Comparison of ENCODE assay signal across 1 cellular context in the genomic region with DNA sequence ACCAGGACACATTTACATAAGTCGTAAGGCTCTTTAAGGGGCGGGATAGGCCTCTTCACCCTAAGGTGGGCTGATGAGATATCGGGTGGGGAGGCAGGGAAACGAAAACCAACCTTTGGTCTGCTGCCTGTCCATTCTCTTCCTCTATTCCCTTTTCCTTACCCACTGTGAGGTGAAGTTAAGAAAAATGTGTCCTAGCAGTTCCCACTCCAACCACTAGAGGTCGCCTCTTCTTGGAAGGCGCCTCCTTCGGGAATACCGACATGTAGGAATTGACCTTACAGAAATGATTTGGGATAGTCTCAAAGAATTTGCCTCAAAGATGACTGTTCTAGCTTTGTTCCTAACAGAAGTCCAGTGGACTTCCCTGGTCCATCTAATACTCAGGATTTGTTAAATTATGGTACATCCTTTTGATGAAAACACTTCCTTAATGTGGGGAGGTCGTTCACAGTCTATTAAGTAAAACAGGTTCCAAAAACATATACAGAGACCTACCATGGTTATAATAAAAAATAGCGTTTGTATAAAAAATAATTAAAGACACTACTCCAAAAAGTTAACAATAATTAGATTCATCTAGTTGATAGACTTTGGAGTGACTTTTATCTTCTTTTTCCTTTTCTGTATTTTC.
TF ChIP-seq lines count a peak whose summit lies in the region.

No MANE protein-coding gene starts in this region.

TF ChIP-seq in HepG2, 621 proteins besides CTCF, POLR2A, EP300 and RAD21:
- TF ChIP-seq ZMYM4 (CRISPR knock-in tag; IDR thresholded peaks at IDR 0.05), result no peak
- no peak for TF ChIP-seq GZF1 (CRISPR knock-in tag; IDR thresholded peaks at IDR 0.05)
- peak; percentile 40 for TF ChIP-seq TEAD3 (CRISPR knock-in tag; optimal IDR thresholded peaks at IDR 0.05; ENCODE audit: borderline replicate concordance)
- TF ChIP-seq STAG1 (CRISPR knock-in tag; IDR thresholded peaks at IDR 0.05), result peak; percentile 52; the same call in 1 of the 2 replicates
- 0 out of 2 replicates have a peak, but pooled peaks have one; percentile 43 for TF ChIP-seq IRF2 (CRISPR knock-in tag; IDR thresholded peaks at IDR 0.05)
- TF ChIP-seq, protein P1, sequence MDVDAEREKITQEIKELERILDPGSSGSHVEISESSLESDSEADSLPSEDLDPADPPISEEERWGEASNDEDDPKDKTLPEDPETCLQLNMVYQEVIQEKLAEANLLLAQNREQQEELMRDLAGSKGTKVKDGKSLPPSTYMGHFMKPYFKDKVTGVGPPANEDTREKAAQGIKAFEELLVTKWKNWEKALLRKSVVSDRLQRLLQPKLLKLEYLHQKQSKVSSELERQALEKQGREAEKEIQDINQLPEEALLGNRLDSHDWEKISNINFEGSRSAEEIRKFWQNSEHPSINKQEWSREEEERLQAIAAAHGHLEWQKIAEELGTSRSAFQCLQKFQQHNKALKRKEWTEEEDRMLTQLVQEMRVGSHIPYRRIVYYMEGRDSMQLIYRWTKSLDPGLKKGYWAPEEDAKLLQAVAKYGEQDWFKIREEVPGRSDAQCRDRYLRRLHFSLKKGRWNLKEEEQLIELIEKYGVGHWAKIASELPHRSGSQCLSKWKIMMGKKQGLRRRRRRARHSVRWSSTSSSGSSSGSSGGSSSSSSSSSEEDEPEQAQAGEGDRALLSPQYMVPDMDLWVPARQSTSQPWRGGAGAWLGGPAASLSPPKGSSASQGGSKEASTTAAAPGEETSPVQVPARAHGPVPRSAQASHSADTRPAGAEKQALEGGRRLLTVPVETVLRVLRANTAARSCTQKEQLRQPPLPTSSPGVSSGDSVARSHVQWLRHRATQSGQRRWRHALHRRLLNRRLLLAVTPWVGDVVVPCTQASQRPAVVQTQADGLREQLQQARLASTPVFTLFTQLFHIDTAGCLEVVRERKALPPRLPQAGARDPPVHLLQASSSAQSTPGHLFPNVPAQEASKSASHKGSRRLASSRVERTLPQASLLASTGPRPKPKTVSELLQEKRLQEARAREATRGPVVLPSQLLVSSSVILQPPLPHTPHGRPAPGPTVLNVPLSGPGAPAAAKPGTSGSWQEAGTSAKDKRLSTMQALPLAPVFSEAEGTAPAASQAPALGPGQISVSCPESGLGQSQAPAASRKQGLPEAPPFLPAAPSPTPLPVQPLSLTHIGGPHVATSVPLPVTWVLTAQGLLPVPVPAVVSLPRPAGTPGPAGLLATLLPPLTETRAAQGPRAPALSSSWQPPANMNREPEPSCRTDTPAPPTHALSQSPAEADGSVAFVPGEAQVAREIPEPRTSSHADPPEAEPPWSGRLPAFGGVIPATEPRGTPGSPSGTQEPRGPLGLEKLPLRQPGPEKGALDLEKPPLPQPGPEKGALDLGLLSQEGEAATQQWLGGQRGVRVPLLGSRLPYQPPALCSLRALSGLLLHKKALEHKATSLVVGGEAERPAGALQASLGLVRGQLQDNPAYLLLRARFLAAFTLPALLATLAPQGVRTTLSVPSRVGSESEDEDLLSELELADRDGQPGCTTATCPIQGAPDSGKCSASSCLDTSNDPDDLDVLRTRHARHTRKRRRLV (CRISPR knock-in tag; IDR thresholded peaks at IDR 0.05), result no peak
- peak; percentile 52; the same call in 1 of the 2 replicates for TF ChIP-seq SMC3 (IDR thresholded peaks at IDR 0.05; ENCODE audit: low read length)
- TF ChIP-seq SP140L (CRISPR knock-in tag; IDR thresholded peaks at IDR 0.05; ENCODE audit: borderline replicate concordance), result no peak
